ENCODE assay signal across 8 cellular contexts in the genomic region with DNA sequence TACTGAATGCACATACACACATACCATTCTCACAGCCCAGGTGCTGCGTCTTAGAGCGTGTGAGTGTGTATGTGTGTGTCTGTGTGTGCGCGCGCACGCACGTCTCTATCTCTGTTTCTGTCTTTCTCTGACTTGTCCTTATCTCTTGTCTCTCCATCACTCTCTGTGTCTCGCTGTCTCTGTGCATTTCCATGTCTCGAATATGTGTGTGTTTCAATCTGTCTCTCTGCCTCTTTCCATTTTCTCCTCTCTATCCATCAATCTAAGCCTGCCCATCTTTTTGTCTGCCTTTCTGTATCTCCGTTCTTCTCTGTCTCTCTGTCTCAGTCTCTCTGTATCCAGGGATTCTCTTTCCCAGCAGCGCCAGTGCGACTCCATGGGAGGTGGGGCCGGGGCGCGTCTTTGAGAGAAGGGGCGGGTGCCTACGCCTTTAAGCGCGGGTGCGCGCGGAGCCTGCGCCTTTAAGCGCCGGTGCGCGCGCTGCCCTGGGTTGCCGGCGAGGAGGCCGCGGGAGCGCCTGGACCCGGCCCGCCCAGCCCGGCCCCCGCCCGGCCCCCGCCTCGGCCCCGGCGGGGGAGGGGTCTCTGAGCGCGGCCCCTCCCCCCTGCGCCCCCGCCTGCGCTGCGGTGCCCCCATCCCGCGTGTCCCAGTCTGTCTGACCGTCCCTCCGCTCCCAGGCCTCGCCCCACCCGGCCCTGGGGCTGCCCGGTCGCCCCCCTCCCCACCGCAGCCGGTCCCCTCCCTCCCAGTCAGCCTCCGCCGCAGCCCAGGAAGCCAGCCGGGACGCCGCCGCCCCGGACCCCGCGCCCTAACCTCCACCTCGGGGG. TPM values are rescaled to one million over a fixed set of nuclear protein-coding genes. Genes with fewer than 3 reads are reported as not detected.
DNase-seq lines count a peak whose midpoint lies in the region; ATAC-seq and TF ChIP-seq lines count a peak whose summit lies in the region.

A gene with protein sequence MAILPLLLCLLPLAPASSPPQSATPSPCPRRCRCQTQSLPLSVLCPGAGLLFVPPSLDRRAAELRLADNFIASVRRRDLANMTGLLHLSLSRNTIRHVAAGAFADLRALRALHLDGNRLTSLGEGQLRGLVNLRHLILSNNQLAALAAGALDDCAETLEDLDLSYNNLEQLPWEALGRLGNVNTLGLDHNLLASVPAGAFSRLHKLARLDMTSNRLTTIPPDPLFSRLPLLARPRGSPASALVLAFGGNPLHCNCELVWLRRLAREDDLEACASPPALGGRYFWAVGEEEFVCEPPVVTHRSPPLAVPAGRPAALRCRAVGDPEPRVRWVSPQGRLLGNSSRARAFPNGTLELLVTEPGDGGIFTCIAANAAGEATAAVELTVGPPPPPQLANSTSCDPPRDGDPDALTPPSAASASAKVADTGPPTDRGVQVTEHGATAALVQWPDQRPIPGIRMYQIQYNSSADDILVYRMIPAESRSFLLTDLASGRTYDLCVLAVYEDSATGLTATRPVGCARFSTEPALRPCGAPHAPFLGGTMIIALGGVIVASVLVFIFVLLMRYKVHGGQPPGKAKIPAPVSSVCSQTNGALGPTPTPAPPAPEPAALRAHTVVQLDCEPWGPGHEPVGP (plus strand): TSS at position 464 of the 827 bp plus-strand sequence. CDS start 3,052 bp downstream, outside the sequence.

- H3K9me3 ChIP-seq in iPS-20b (ENCODE audit: insufficient read depth, low read depth, low read length) (no peaks in the 10 kb centered on the region), sigmoid colon (no peaks in the 10 kb centered on the region)

- H3K36me3 ChIP-seq in iPS-20b (ENCODE audit: insufficient read depth, low read depth, low read length) = no peaks in the 10 kb centered on the region; the same call in 1 of the 2 replicates
- peaks cover 0 to 20% (median 9%) of the 10 kb centered on the region in 4 donors for H3K36me3 ChIP-seq in sigmoid colon

- no peaks in the 10 kb centered on the region for H3K36me3 Mint-ChIP-seq in MCF 10A (ENCODE audit: insufficient read depth, unreplicated experiment)

- no peak for TF ChIP-seq POLR2A in sigmoid colon (IDR thresholded peaks at IDR 0.05)

- peak within 1 kb of the TSS; percentile 83 for H3K9ac ChIP-seq in iPS-20b (ENCODE audit: low read depth, low read length)

- H3K4me1 Mint-ChIP-seq in MCF 10A (ENCODE audit: insufficient read depth, unreplicated experiment) = peaks cover 34% of the 10 kb centered on the region

- intact Hi-C loops in MCF 10A (cut with micrococcal nuclease) (loop anchor here (10.0 kb wide), 1 partner anchor 161 kb away; the partner anchor contains the start of gene ARHGAP33), sigmoid colon (cut with DNase I) (loop anchor here (2.0 kb wide), 1 partner anchor 119 kb away; the partner anchor contains the start of genes THAP8 and WDR62)

- TF ChIP-seq CTCF in MCF 10A (IDR thresholded peaks at IDR 0.05; ENCODE audit: unreplicated experiment) (no peak), sigmoid colon (IDR thresholded peaks at IDR 0.05) (no peak)

- H3K4me3 Mint-ChIP-seq in MCF 10A (ENCODE audit: unreplicated experiment) = peak within 1 kb of the TSS; percentile 85

- H3K4me3 ChIP-seq in iPS-20b (ENCODE audit: low read length) (peak within 1 kb of the TSS; percentile 91), sigmoid colon (peak within 1 kb of the TSS; percentile 60 to 95 (median 82))

- DNase-seq in ELF-1 (ENCODE audit: low read depth, low spot score) = peak; percentile 65
- DNase-seq in NCI-H1694 treated with DMSO at 0.1 percent for 48 hours (lab: John Stamatoyannopoulos, UW) = peak; percentile 80
- DNase-seq in T1000 (lab: John Stamatoyannopoulos, UW) = peak; percentile 36
- peak; percentile 70 for DNase-seq in MCF 10A (ENCODE audit: unreplicated experiment)
- DNase-seq in sigmoid colon = peak; percentile 87

- H3K9me3 Mint-ChIP-seq in MCF 10A (ENCODE audit: unreplicated experiment) = no peaks in the 10 kb centered on the region

- 1 to 2% methylated on average over 68 of the region's 68 CpGs for WGBS in sigmoid colon, 2 donors

- peaks cover 13% of the 10 kb centered on the region; the same call in 1 of the 2 replicates for H3K4me1 ChIP-seq in iPS-20b (ENCODE audit: insufficient read depth, low read length)
- peaks cover 0 to 38% (median 31%) of the 10 kb centered on the region in 4 donors for H3K4me1 ChIP-seq in sigmoid colon

- CTCF ChIA-PET in MCF 10A (lab: Yijun Ruan, JAX) = interaction anchor here (5.3 kb wide), 1 partner anchor 52 kb away, joined by 127 read pairs; no protein-coding TSS in a partner anchor

- H3K27me3 ChIP-seq in iPS-20b (ENCODE audit: insufficient read depth, low read length) (no peaks in the 10 kb centered on the region), sigmoid colon (no peaks in the 10 kb centered on the region)

- H3K27ac ChIP-seq in iPS-20b (ENCODE audit: low read length) (no peak within 1 kb of the TSS), sigmoid colon (peak within 1 kb of the TSS; percentile 83 to 95 (median 86))

- POLR2A ChIA-PET in MCF 10A (lab: Yijun Ruan, JAX) = interaction anchor here (1.2 kb wide), 1 partner anchor 24 kb away, joined by 3 read pairs; no protein-coding TSS in a partner anchor

- ATAC-seq in GM18498 (IDR thresholded peaks at IDR 0.05; ENCODE audit: unreplicated experiment) (no peak), GM19035 (IDR thresholded peaks at IDR 0.05; ENCODE audit: unreplicated experiment) (no peak)

- TF ChIP-seq EP300 in sigmoid colon (IDR thresholded peaks at IDR 0.05) = no peak

- peak within 1 kb of the TSS; percentile 4 for H3K27ac Mint-ChIP-seq in MCF 10A (ENCODE audit: low read depth, unreplicated experiment)

- no peaks in the 10 kb centered on the region for H3K27me3 Mint-ChIP-seq in MCF 10A (ENCODE audit: insufficient read depth, unreplicated experiment)

- BruUV-seq in MCF 10A (replicated peaks; lab: Mats Ljungman, UMichigan) = no TSS peak

RNA-seq across cellular contexts. Expression of the gene that starts here (rescaled TPM):
- total RNA-seq in MCF 10A (2022) = 7.4 and 10.1 TPM in 2 replicates
- 1 to 10 TPM; 4.6 to 7.2 (median 6.6) TPM for total RNA-seq in sigmoid colon
- polyA plus RNA-seq in sigmoid colon = 1 to 10 TPM; 5.3 to 9.7 (median 6.0) TPM

Comparison
In these comparisons a context has a peak if more than half of its experiments do, and no peak if none do; other contexts are left out.
1. DNase-seq: peak in every context shown above with its lines; median percentile 87 in sigmoid colon; 80 in NCI-H1694 treated with DMSO at 0.1 percent for 48 hours; 70 in MCF 10A; 65 in ELF-1; 36 in T1000.